Comparison of ENCODE assay signal across 27 cellular contexts in genomic region chr2:33671198-33671597, GRCh38.
"Had no signal": no experiment of that assay in that cellular context is flagged by ENCODE, and none has a peak within 500 bp of the region (broad histone marks: within the 10 kb centered on the region; RNA-seq: fewer than 3 reads in every experiment).

No MANE protein-coding gene starts in this region.

- FAIRE-seq: urothelium cell line had no signal

- H3K27ac ChIP-seq: stomach, suprapubic skin, testis, thoracic aorta, thyroid gland, tibial artery, tibial nerve, transverse colon, upper lobe of left lung, upper lobe of right lung, uterus, vagina had no signal

- H3K4me1 ChIP-seq: stomach, suprapubic skin, testis, thyroid gland, tibial artery, tibial nerve, transverse colon, upper lobe of left lung, upper lobe of right lung, uterus, vagina had no signal

- H3K4me3 ChIP-seq: stomach, suprapubic skin, testis, thoracic aorta, thyroid gland, tibial artery, tibial nerve, transverse colon, upper lobe of left lung, upper lobe of right lung, uterus, vagina had no signal

- DNase-seq: stimulated activated CD4-positive, alpha-beta T cell treated with anti-CD3 and anti-CD28 coated beads, Interleukin-2, amount 100 ng/mL, for 48 hours; stimulated activated CD4-positive, alpha-beta T cell treated with anti-CD3 and anti-CD28 coated beads, Interleukin-4, amount 100 ng/mL, for 1 hour; stimulated activated CD4-positive, alpha-beta T cell treated with anti-CD3 and anti-CD28 coated beads, Interleukin-4, amount 100 ng/mL, for 24 hours; stimulated activated CD4-positive, alpha-beta T cell treated with anti-CD3 and anti-CD28 coated beads, Interleukin-4, amount 100 ng/mL, for 4 hours; stimulated activated CD8-positive, alpha-beta memory T cell treated with anti-CD3 and anti-CD28 coated beads, Interleukin-4, amount 100 ng/mL, for 48 hours; stimulated activated naive B cell treated with anti-CD40 and anti-IgM and Interleukin-4, amounts not matched to agents 10 μg/mL and 1 μg/mL and 100 μg/mL, for 72 hours; stimulated activated naive CD4-positive, alpha-beta T cell; stimulated activated naive CD4-positive, alpha-beta T cell treated with Interleukin-2 at 50 U/mL for 16 hours; stimulated activated naive CD8-positive, alpha-beta T cell treated with anti-CD3 and anti-CD28 coated beads, Interleukin-15, amount 100 ng/mL, for 72 hours; stimulated activated naive CD8-positive, alpha-beta T cell treated with anti-CD3 and anti-CD28 coated beads, Interleukin-15, Interleukin-2, amounts not matched to agents 100 U/mL and 50 U/mL, for 24 hours; stomach; substantia nigra; testis; thyroid gland; tibial artery; transverse colon; trophoblast cell; upper lobe of left lung; upper lobe of right lung; uterus had no signal

- H3K36me3 ChIP-seq: stomach, suprapubic skin, thoracic aorta, thyroid gland, tibial artery, tibial nerve, transverse colon, upper lobe of left lung, upper lobe of right lung, uterus, vagina had no signal

- H3K9me3 ChIP-seq: stomach, suprapubic skin, testis, thoracic aorta, thyroid gland, tibial artery, tibial nerve, transverse colon, upper lobe of left lung, upper lobe of right lung, uterus, vagina had no signal

- ATAC-seq: stimulated activated effector memory CD8-positive, alpha-beta T cell treated with anti-CD3 and anti-CD28 coated beads, Interleukin-12 subunit alpha, Interleukin-12 subunit beta, amount 100 ng/mL, for 72 hours; stimulated activated memory B cell treated with anti-CD40 and anti-IgM and Interleukin-4, amounts not matched to agents 10 μg/mL and 1 μg/mL and 100 μg/mL, for 72 hours; stimulated activated naive B cell treated with anti-CD40 and anti-IgM and Interleukin-4, amounts not matched to agents 10 μg/mL and 1 μg/mL and 100 μg/mL, for 72 hours; stimulated activated naive CD8-positive, alpha-beta T cell treated with anti-CD3 and anti-CD28 coated beads, Interleukin-15, amount 100 ng/mL, for 72 hours; stimulated activated naive CD8-positive, alpha-beta T cell treated with anti-CD3 and anti-CD28 coated beads, Interleukin-15, Interleukin-2, amounts not matched to agents 100 U/mL and 50 U/mL, for 24 hours; upper lobe of right lung had no signal

- H3K27me3 ChIP-seq: stomach, suprapubic skin, testis, thyroid gland, tibial artery, tibial nerve, transverse colon, upper lobe of left lung, upper lobe of right lung, uterus, vagina had no signal
